Comparison of ENCODE assay signal across 11 cellular contexts in genomic region chr19:10299545-10300458, GRCh38. TPM values are rescaled to one million over a fixed set of nuclear protein-coding genes. Genes with fewer than 3 reads are reported as not detected.
DNase-seq lines count a peak whose midpoint lies in the region; TF ChIP-seq lines count a peak whose summit lies in the region.
"Had no signal": no experiment of that assay in that cellular context is flagged by ENCODE, and none has a peak within 500 bp of the region (broad histone marks: within the 10 kb centered on the region; RNA-seq: fewer than 3 reads in every experiment).

No MANE protein-coding gene starts in this region.

- H3K9me3 ChIP-seq in neutrophil (no peaks in the 10 kb centered on the region), ovary (no peaks in the 10 kb centered on the region), esophagus squamous epithelium (no peaks in the 10 kb centered on the region)

- H3K4me1 ChIP-seq in neutrophil (ENCODE audit: control insufficient read depth in 1 of 2, insufficient read depth in 1 of 2, low read depth in 1 of 2, low read length in 1 of 2), result peaks cover 21 to 30% of the 10 kb centered on the region in 2 experiments
- H3K4me1 ChIP-seq in ovary (ENCODE audit: insufficient read depth), result peaks cover 5% of the 10 kb centered on the region
- peaks cover 12 to 20% (median 15%) of the 10 kb centered on the region in 3 donors for H3K4me1 ChIP-seq in esophagus squamous epithelium

- H3K27ac ChIP-seq in neutrophil, result peak overlapping the region; percentile 70
- H3K27ac ChIP-seq in ovary, result no peak overlapping the region
- peak overlapping the region in 2 of 4 donors; percentile 36 to 42 for H3K27ac ChIP-seq in esophagus squamous epithelium

- TF ChIP-seq POLR2A in ovary (IDR thresholded peaks at IDR 0.05) (no peak), esophagus squamous epithelium (IDR thresholded peaks at IDR 0.05) (no peak)

- 38 to 47% (median 43%) methylated on average over 14 of the region's 14 CpGs for WGBS in ovary, 3 donors
- WGBS in esophagus squamous epithelium, 2 donors, result 34 to 52% methylated on average over 5 to 8 of the region's 14 CpGs

- TF ChIP-seq CTCF in neutrophil (IDR thresholded peaks at IDR 0.05) (no peak), ovary (IDR thresholded peaks at IDR 0.05) (no peak), esophagus squamous epithelium (IDR thresholded peaks at IDR 0.05) (no peak)

- H3K27me3 ChIP-seq in neutrophil (peaks cover 56% of the 10 kb centered on the region), ovary (no peaks in the 10 kb centered on the region), esophagus squamous epithelium (peaks cover 0 to 62% (median 9%) of the 10 kb centered on the region in 4 donors)

- H3K4me3 ChIP-seq in neutrophil (ENCODE audit: low read depth in 1 of 2, low read length in 1 of 2), result no peak overlapping the region
- no peak overlapping the region for H3K4me3 ChIP-seq in ovary
- no peak overlapping the region for H3K4me3 ChIP-seq in esophagus squamous epithelium

- H3K36me3 ChIP-seq in neutrophil (no peaks in the 10 kb centered on the region), ovary (no peaks in the 10 kb centered on the region), esophagus squamous epithelium (no peaks in the 10 kb centered on the region)

- DNase-seq in HUDEP-2 (lab: John Stamatoyannopoulos, UW; ENCODE audit: unreplicated experiment in 76 of 76) (peak in 74 of 76 experiments; percentile 60 to 96 (median 87)), OCI-M2 (lab: John Stamatoyannopoulos, UW; ENCODE audit: unreplicated experiment) (peak; percentile 100), ovary (no peak), esophagus squamous epithelium (lab: John Stamatoyannopoulos, UW) (no peak), NCI-H1930 (lab: John Stamatoyannopoulos, UW) (no peak)
- DNase-seq: effector memory CD4-positive, alpha-beta T cell; EL; hippocampal formation; NCI-H510A treated with DMSO at 0.1 percent for 48 hours; retina had no signal

- intact Hi-C loops in ovary (cut with DNase I), result no loop called here
- intact Hi-C loops in esophagus squamous epithelium (cut with DNase I), result no loop called here

- TF ChIP-seq EP300 in ovary (IDR thresholded peaks at IDR 0.05), result no peak

RNA-seq across cellular contexts. Expression of gene ZGLP1, which starts 9.8 kb away (rescaled TPM):
- total RNA-seq in ovary, result 1 to 10 TPM; 2.6 to 5.6 (median 3.0) TPM
- polyA plus RNA-seq in ovary, result 1 to 10 TPM in 1 of 2 donors, under 1 TPM in 1; 0.27 to 4.5 TPM
- total RNA-seq in esophagus squamous epithelium, result 1 to 10 TPM in 2 of 4 donors, under 1 TPM in 2; 0.79 to 1.5 (median 1.2) TPM

RNA-seq across cellular contexts. Expression of gene ICAM5, which starts 10.1 kb away (rescaled TPM):
- total RNA-seq in ovary, result 10 to 100 TPM in 3 of 7 donors, 1 to 10 TPM in 1, under 1 TPM in 3; 0.51 to 16.1 (median 2.5) TPM
- under 1 TPM in 1 of 2 donors, not detected in 1; 0.11 TPM for polyA plus RNA-seq in ovary
- total RNA-seq in esophagus squamous epithelium, result 1 to 10 TPM in 2 of 4 donors, under 1 TPM in 1, not detected in 1; 0.12 to 1.6 (median 1.3) TPM

RNA-seq across cellular contexts. Expression of gene ICAM4, which starts 13.0 kb away (rescaled TPM):
- total RNA-seq in ovary (1 to 10 TPM in 2 of 7 donors, under 1 TPM in 5; 0.26 to 3.3 (median 0.60) TPM), esophagus squamous epithelium (under 1 TPM in 2 of 4 donors, not detected in 2; 0.29 to 0.76 TPM)
- polyA plus RNA-seq in ovary, result under 1 TPM; 0.17 to 0.29 TPM

RNA-seq across cellular contexts. Expression of gene FDX2, which starts 16.0 kb away (rescaled TPM):
- total RNA-seq in ovary (10 to 100 TPM; 11.1 to 23.6 (median 13.2) TPM), esophagus squamous epithelium (10 to 100 TPM in 2 of 4 donors, 1 to 10 TPM in 2; 8.0 to 20.7 (median 12.3) TPM)
- 10 to 100 TPM in 1 of 2 donors, 1 to 10 TPM in 1; 2.5 to 16.8 TPM for polyA plus RNA-seq in ovary

RNA-seq across cellular contexts. Expression of gene ICAM1, which starts 28.9 kb away (rescaled TPM):
- total RNA-seq in ovary, result 100 to 1,000 TPM in 1 of 7 donors, 10 to 100 TPM in 6; 12.1 to 116 (median 18.7) TPM
- polyA plus RNA-seq in ovary, result 10 to 100 TPM; 12.3 to 20.6 TPM
- 10 to 100 TPM in 1 of 4 donors, 1 to 10 TPM in 3; 5.4 to 26.4 (median 7.7) TPM for total RNA-seq in esophagus squamous epithelium

Comparison
In these comparisons a context has a peak if more than half of its experiments do, and no peak if none do; other contexts are left out.
1. DNase-seq: peak in HUDEP-2 (74 of 76) and OCI-M2 (single experiment); none in ovary (0 of 5), esophagus squamous epithelium (single experiment) and NCI-H1930 (0 of 2).